Comparison of ENCODE assay signal across 16 cellular contexts in genomic region chr4:87019898-87020297, GRCh38.
DNase-seq lines count a peak whose midpoint lies in the region; ATAC-seq and TF ChIP-seq lines count a peak whose summit lies in the region.
"Had no signal": no experiment of that assay in that cellular context is flagged by ENCODE, and none has a peak within 500 bp of the region (broad histone marks: within the 10 kb centered on the region; RNA-seq: fewer than 3 reads in every experiment).

No MANE protein-coding gene starts in this region.

- peaks cover 32% of the 10 kb centered on the region for H3K4me1 ChIP-seq in CD8-positive, alpha-beta memory T cell (ENCODE audit: insufficient read depth, low read length)
- H3K4me1 ChIP-seq in sigmoid colon, result peaks cover 0 to 87% (median 78%) of the 10 kb centered on the region in 4 donors

- H3K36me3 ChIP-seq in CD8-positive, alpha-beta memory T cell (ENCODE audit: insufficient read depth, low read length), result no peaks in the 10 kb centered on the region
- no peaks in the 10 kb centered on the region for H3K36me3 ChIP-seq in sigmoid colon
- H3K36me3 ChIP-seq: WERI-Rb-1 had no signal

- no peak for TF ChIP-seq EP300 in sigmoid colon (IDR thresholded peaks at IDR 0.05)

- no peaks in the 10 kb centered on the region for H3K27me3 ChIP-seq in CD8-positive, alpha-beta memory T cell (ENCODE audit: insufficient read depth, low read length, poor library complexity, severe bottlenecking)
- no peaks in the 10 kb centered on the region for H3K27me3 ChIP-seq in sigmoid colon

- CTCF ChIA-PET in CD8-positive, alpha-beta memory T cell (lab: Charles Lee), result no interaction called here
- CTCF ChIA-PET in activated CD4-positive, alpha-beta memory T cell treated with anti-CD3 and anti-CD28 coated beads, Interleukin-2, amount 10 ng/mL, durations not matched to agents 7 days and 5 days (lab: Charles Lee), result interaction anchor here (0.8 kb wide), 1 partner anchor 97 kb away, joined by 3 read pairs; no protein-coding TSS in a partner anchor

- no peak for TF ChIP-seq CTCF in sigmoid colon (IDR thresholded peaks at IDR 0.05)

- peak overlapping the region in 5 of 8 donors; percentile 2 to 59 (median 15) for H3K27ac Mint-ChIP-seq in CD8-positive, alpha-beta memory T cell
- peak overlapping the region; percentile 77 for H3K27ac Mint-ChIP-seq in activated T-helper 17 cell treated with anti-CD3 and anti-CD28 coated beads, Interleukin-2, amount 50 U/mL, for 72 hours
- no peak overlapping the region for H3K27ac Mint-ChIP-seq in activated CD4-positive, alpha-beta memory T cell treated with anti-CD3 and anti-CD28 coated beads, Interleukin-2, amount 10 ng/mL, durations not matched to agents 7 days and 5 days

- peaks cover 0 to 7% (median 0%) of the 10 kb centered on the region in 3 donors for H3K36me3 Mint-ChIP-seq in CD8-positive, alpha-beta memory T cell
- H3K36me3 Mint-ChIP-seq in activated T-helper 17 cell treated with anti-CD3 and anti-CD28 coated beads, Interleukin-2, amount 50 U/mL, for 72 hours (ENCODE audit: low read depth), result peaks cover 3% of the 10 kb centered on the region
- H3K36me3 Mint-ChIP-seq in activated CD4-positive, alpha-beta memory T cell treated with anti-CD3 and anti-CD28 coated beads, Interleukin-2, amount 10 ng/mL, durations not matched to agents 7 days and 5 days (ENCODE audit: low read depth), result peaks cover 10% of the 10 kb centered on the region
- H3K36me3 Mint-ChIP-seq: stimulated activated effector memory CD8-positive, alpha-beta T cell treated with anti-CD3 and anti-CD28 coated beads, Interleukin-12 subunit alpha, Interleukin-12 subunit beta, amount 100 ng/mL, for 72 hours had no signal

- no peak for DNase-seq in CD8-positive, alpha-beta memory T cell
- DNase-seq in sigmoid colon, result no peak
- no peak for DNase-seq in activated CD4-positive, alpha-beta memory T cell treated with anti-CD3 and anti-CD28 coated beads, Interleukin-2, amount 10 ng/mL, durations not matched to agents 7 days and 5 days
- DNase-seq: amniotic stem cell, mesenchymal stem cell, NCI-H2029 treated with DMSO at 0.1 percent for 48 hours, NCI-H526, occipital lobe, WERI-Rb-1 had no signal

- no peak overlapping the region for H3K27ac ChIP-seq in CD8-positive, alpha-beta memory T cell (ENCODE audit: low read depth, low read length)
- H3K27ac ChIP-seq in sigmoid colon, result peak overlapping the region in 3 of 4 donors; percentile 51 to 96 (median 94)
- H3K27ac ChIP-seq: C4-2B, WERI-Rb-1 had no signal

- no peaks in the 10 kb centered on the region for H3K9me3 ChIP-seq in CD8-positive, alpha-beta memory T cell (ENCODE audit: low read length)
- no peaks in the 10 kb centered on the region for H3K9me3 ChIP-seq in sigmoid colon

- TF ChIP-seq POLR2A in sigmoid colon (IDR thresholded peaks at IDR 0.05), result no peak

- H3K4me1 Mint-ChIP-seq in CD8-positive, alpha-beta memory T cell, result peaks cover 70 to 85% (median 84%) of the 10 kb centered on the region in 3 donors
- H3K4me1 Mint-ChIP-seq in activated T-helper 17 cell treated with anti-CD3 and anti-CD28 coated beads, Interleukin-2, amount 50 U/mL, for 72 hours, result peaks cover 59% of the 10 kb centered on the region
- peaks cover 43% of the 10 kb centered on the region for H3K4me1 Mint-ChIP-seq in activated CD4-positive, alpha-beta memory T cell treated with anti-CD3 and anti-CD28 coated beads, Interleukin-2, amount 10 ng/mL, durations not matched to agents 7 days and 5 days

- intact Hi-C loops in sigmoid colon (cut with DNase I), result no loop called here

- peak; percentile 44 for ATAC-seq in GM21447 (IDR thresholded peaks at IDR 0.05; ENCODE audit: unreplicated experiment)
- no peak for ATAC-seq in activated T-helper 17 cell treated with anti-CD3 and anti-CD28 coated beads, Interleukin-2, amount 50 U/mL, for 72 hours (replicated peaks)
- ATAC-seq in GM18909 (IDR thresholded peaks at IDR 0.05; ENCODE audit: poor library complexity, unreplicated experiment), result no peak
- ATAC-seq in GM21619 (IDR thresholded peaks at IDR 0.05; ENCODE audit: unreplicated experiment), result no peak
- ATAC-seq: Panc1; stimulated activated effector memory CD8-positive, alpha-beta T cell treated with anti-CD3 and anti-CD28 coated beads, Interleukin-12 subunit alpha, Interleukin-12 subunit beta, amount 100 ng/mL, for 72 hours had no signal

- POLR2A ChIA-PET in CD8-positive, alpha-beta memory T cell (lab: Charles Lee), result no interaction called here
- POLR2A ChIA-PET in activated CD4-positive, alpha-beta memory T cell treated with anti-CD3 and anti-CD28 coated beads, Interleukin-2, amount 10 ng/mL, durations not matched to agents 7 days and 5 days (lab: Charles Lee), result no interaction called here

- no peak overlapping the region for H3K4me3 Mint-ChIP-seq in CD8-positive, alpha-beta memory T cell
- H3K4me3 Mint-ChIP-seq in activated T-helper 17 cell treated with anti-CD3 and anti-CD28 coated beads, Interleukin-2, amount 50 U/mL, for 72 hours, result peak overlapping the region; percentile 13
- H3K4me3 Mint-ChIP-seq in activated CD4-positive, alpha-beta memory T cell treated with anti-CD3 and anti-CD28 coated beads, Interleukin-2, amount 10 ng/mL, durations not matched to agents 7 days and 5 days, result no peak overlapping the region
- H3K4me3 Mint-ChIP-seq: stimulated activated effector memory CD8-positive, alpha-beta T cell treated with anti-CD3 and anti-CD28 coated beads, Interleukin-12 subunit alpha, Interleukin-12 subunit beta, amount 100 ng/mL, for 72 hours had no signal

- H3K4me3 ChIP-seq in CD8-positive, alpha-beta memory T cell (ENCODE audit: low read length), result no peak overlapping the region
- no peak overlapping the region for H3K4me3 ChIP-seq in sigmoid colon

- H3K27me3 Mint-ChIP-seq in CD8-positive, alpha-beta memory T cell, result no peaks in the 10 kb centered on the region
- no peaks in the 10 kb centered on the region for H3K27me3 Mint-ChIP-seq in activated T-helper 17 cell treated with anti-CD3 and anti-CD28 coated beads, Interleukin-2, amount 50 U/mL, for 72 hours
- H3K27me3 Mint-ChIP-seq in activated CD4-positive, alpha-beta memory T cell treated with anti-CD3 and anti-CD28 coated beads, Interleukin-2, amount 10 ng/mL, durations not matched to agents 7 days and 5 days, result no peaks in the 10 kb centered on the region

- no peaks in the 10 kb centered on the region for H3K9me3 Mint-ChIP-seq in CD8-positive, alpha-beta memory T cell
- H3K9me3 Mint-ChIP-seq in activated T-helper 17 cell treated with anti-CD3 and anti-CD28 coated beads, Interleukin-2, amount 50 U/mL, for 72 hours, result no peaks in the 10 kb centered on the region
- H3K9me3 Mint-ChIP-seq in activated CD4-positive, alpha-beta memory T cell treated with anti-CD3 and anti-CD28 coated beads, Interleukin-2, amount 10 ng/mL, durations not matched to agents 7 days and 5 days, result no peaks in the 10 kb centered on the region
- H3K9me3 Mint-ChIP-seq: stimulated activated effector memory CD8-positive, alpha-beta T cell treated with anti-CD3 and anti-CD28 coated beads, Interleukin-12 subunit alpha, Interleukin-12 subunit beta, amount 100 ng/mL, for 72 hours had no signal

- 39 to 55% methylated on average over 2 of the region's 2 CpGs for WGBS in sigmoid colon, 2 donors
